Comparison of ENCODE assay signal across 21 cellular contexts in the genomic region with DNA sequence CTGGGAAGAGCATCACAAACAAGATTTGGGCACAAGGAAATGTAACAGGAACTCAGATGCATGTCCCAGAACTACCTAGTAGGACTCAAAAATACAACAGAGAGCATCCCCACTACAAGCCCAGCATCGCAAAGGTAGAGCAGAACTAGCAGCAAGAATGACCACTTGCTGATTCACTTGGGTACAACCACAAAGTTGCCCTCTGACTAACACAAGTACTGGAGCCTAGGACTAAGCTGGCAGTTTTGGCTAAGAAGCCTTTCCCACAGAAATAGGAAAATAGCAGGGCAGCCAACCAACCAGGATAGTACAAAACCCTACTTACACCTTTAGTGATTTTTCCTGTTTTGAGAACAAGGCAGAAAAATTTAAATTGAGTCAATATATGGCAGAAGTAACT.
DNase-seq lines count a peak whose midpoint lies in the region; TF ChIP-seq lines count a peak whose summit lies in the region.
"Had no signal": no experiment of that assay in that cellular context is flagged by ENCODE, and none has a peak within 500 bp of the region (broad histone marks: within the 10 kb centered on the region; RNA-seq: fewer than 3 reads in every experiment).

No MANE protein-coding gene starts in this region.

- H3K36me3 ChIP-seq in MG63 (no peaks in the 10 kb centered on the region), vagina (no peaks in the 10 kb centered on the region)

- intact Hi-C loops in vagina (cut with DNase I): no loop called here

- H3K4me1 ChIP-seq in vagina: no peaks in the 10 kb centered on the region
- H3K4me1 ChIP-seq: A549 had no signal

- H3K27ac ChIP-seq in vagina: no peak overlapping the region
- H3K27ac ChIP-seq: A549 had no signal

- no peak for TF ChIP-seq CTCF in vagina (IDR thresholded peaks at IDR 0.05)

- no peaks in the 10 kb centered on the region for H3K9me3 ChIP-seq in MG63
- H3K9me3 ChIP-seq in vagina: no peaks in the 10 kb centered on the region
- H3K9me3 ChIP-seq: A549 had no signal

- TF ChIP-seq POLR2A in vagina (IDR thresholded peaks at IDR 0.05): no peak

- DNase-seq in EL (peak; percentile 18), MG63 (peak; percentile 9), astrocyte of the hippocampus (ENCODE audit: low read depth, low spot score) (peak; percentile 13), glomerular visceral epithelial cell (ENCODE audit: extremely low spot score) (peak; percentile 4), SW 1271 (lab: John Stamatoyannopoulos, UW) (no peak), amygdala (lab: John Stamatoyannopoulos, UW) (no peak), vagina (ENCODE audit: extremely low spot score in 2 of 2) (no peak), HCEC 1CT (no peak)
- DNase-seq: DMS53, H9, MM.1S, NCI-H1048, NCI-H1417 treated with DMSO at 0.1 percent for 48 hours, NCI-H187, NCI-H446 treated with DMSO at 0.1 percent for 48 hours, NCI-H526 treated with DMSO at 0.1 percent for 48 hours, OCI-M1, RPMI8226, SHP77 had no signal

- H3K27me3 ChIP-seq in MG63 (peaks cover 28% of the 10 kb centered on the region), vagina (no peaks in the 10 kb centered on the region)

- H3K4me3 ChIP-seq in MG63 (no peak overlapping the region), vagina (no peak overlapping the region)
- H3K4me3 ChIP-seq: A549, GM12878 had no signal

Comparison
In these comparisons a context has a peak if more than half of its experiments do, and no peak if none do; other contexts are left out.
1. DNase-seq: peak in EL (single experiment), MG63 (single experiment), astrocyte of the hippocampus (single experiment) and glomerular visceral epithelial cell (single experiment); none in SW 1271 (0 of 2), amygdala (0 of 56), vagina (0 of 2) and HCEC 1CT (single experiment).